Comparison of ENCODE assay signal across 8 cellular contexts in genomic region chr5:6728011-6728794, GRCh38. TPM values are rescaled to one million over a fixed set of nuclear protein-coding genes. Genes with fewer than 3 reads are reported as not detected.
DNase-seq lines count a peak whose midpoint lies in the region; ATAC-seq and TF ChIP-seq lines count a peak whose summit lies in the region.

No MANE protein-coding gene starts in this region.

- no peaks in the 10 kb centered on the region for H3K9me3 Mint-ChIP-seq in T-cell
- H3K9me3 Mint-ChIP-seq in stimulated activated memory B cell treated with anti-CD40 and anti-IgM and Interleukin-4, amounts not matched to agents 10 μg/mL and 1 μg/mL and 100 μg/mL, for 72 hours, result no peaks in the 10 kb centered on the region

- CTCF ChIA-PET in T-cell (lab: Charles Lee) (interaction anchor here (1.9 to 2.4 kb wide), 2 partner anchors 17 kb away, joined by 4 to 5 read pairs; no protein-coding TSS in a partner anchor), HEK293T (lab: Yijun Ruan, JAX) (interaction anchor here (1.1 kb wide), 1 partner anchor 15 kb away, joined by 3 read pairs; no protein-coding TSS in a partner anchor)

- peaks cover 14% of the 10 kb centered on the region for H3K36me3 Mint-ChIP-seq in T-cell
- peaks cover 58% of the 10 kb centered on the region for H3K36me3 Mint-ChIP-seq in stimulated activated memory B cell treated with anti-CD40 and anti-IgM and Interleukin-4, amounts not matched to agents 10 μg/mL and 1 μg/mL and 100 μg/mL, for 72 hours

- H3K27ac Mint-ChIP-seq in T-cell, result peak overlapping the region; percentile 53 to 68
- H3K27ac Mint-ChIP-seq in stimulated activated memory B cell treated with anti-CD40 and anti-IgM and Interleukin-4, amounts not matched to agents 10 μg/mL and 1 μg/mL and 100 μg/mL, for 72 hours, result peak overlapping the region; percentile 89

- POLR2A ChIA-PET in T-cell (lab: Charles Lee) (interaction anchor here in 1 of 2 donors (0.6 kb wide), 1 partner anchor 105 kb away, joined by 7 read pairs; no protein-coding TSS in a partner anchor), HEK293T (lab: Yijun Ruan, JAX) (interaction anchor here (0.6 to 1.7 kb wide), 2 partner anchors 12 to 95 kb away, joined by 3 to 5 read pairs; partner anchors contain the start of genes NSUN2 and SRD5A1)

- peak overlapping the region in 1 of 3 donors; percentile 18 for H3K4me3 Mint-ChIP-seq in T-cell
- H3K4me3 Mint-ChIP-seq in stimulated activated memory B cell treated with anti-CD40 and anti-IgM and Interleukin-4, amounts not matched to agents 10 μg/mL and 1 μg/mL and 100 μg/mL, for 72 hours, result peak overlapping the region; percentile 79

- H3K4me1 Mint-ChIP-seq in T-cell, result peaks cover 94 to 97% (median 95%) of the 10 kb centered on the region in 3 donors
- peaks cover 90% of the 10 kb centered on the region for H3K4me1 Mint-ChIP-seq in stimulated activated memory B cell treated with anti-CD40 and anti-IgM and Interleukin-4, amounts not matched to agents 10 μg/mL and 1 μg/mL and 100 μg/mL, for 72 hours

- ATAC-seq in GM19395 (IDR thresholded peaks at IDR 0.05; ENCODE audit: unreplicated experiment) (peak; percentile 86), HG03280 (IDR thresholded peaks at IDR 0.05; ENCODE audit: unreplicated experiment) (peak; percentile 81), T-cell (replicated peaks in 1 of 4) (no peak)
- peak; percentile 97 for ATAC-seq in stimulated activated memory B cell treated with anti-CD40 and anti-IgM and Interleukin-4, amounts not matched to agents 10 μg/mL and 1 μg/mL and 100 μg/mL, for 72 hours

- DNase-seq in COLO668 (lab: John Stamatoyannopoulos, UW; ENCODE audit: unreplicated experiment) (peak; percentile 65), T-cell (no peak), cerebellar cortex (ENCODE audit: low spot score) (no peak), HEK293T (ENCODE audit: extremely low spot score) (no peak)
- no peak for DNase-seq in activated CD8-positive, alpha-beta memory T cell treated with anti-CD3 and anti-CD28 coated beads for 24 hours

- no peaks in the 10 kb centered on the region for H3K27me3 Mint-ChIP-seq in T-cell
- H3K27me3 Mint-ChIP-seq in stimulated activated memory B cell treated with anti-CD40 and anti-IgM and Interleukin-4, amounts not matched to agents 10 μg/mL and 1 μg/mL and 100 μg/mL, for 72 hours, result no peaks in the 10 kb centered on the region

TF ChIP-seq in HEK293T, 16 proteins besides CTCF, POLR2A, EP300 and RAD21:
- no peak for TF ChIP-seq ELF4 (IDR thresholded peaks at IDR 0.05)

RNA-seq across cellular contexts. Expression of gene TENT4A, which starts 15.0 kb away (rescaled TPM):
- 10 to 100 TPM; 42.7 to 62.9 (median 45.6) TPM for total RNA-seq in T-cell

Comparison
In these comparisons a context has a peak if more than half of its experiments do, and no peak if none do; other contexts are left out.
1. ATAC-seq: peak in GM19395 (single experiment), HG03280 (single experiment) and stimulated activated memory B cell treated with anti-CD40 and anti-IgM and Interleukin-4, amounts not matched to agents 10 μg/mL and 1 μg/mL and 100 μg/mL, for 72 hours (single experiment); none in T-cell (0 of 4).